8 cellular contexts compared by ENCODE assay signal in the genomic region with DNA sequence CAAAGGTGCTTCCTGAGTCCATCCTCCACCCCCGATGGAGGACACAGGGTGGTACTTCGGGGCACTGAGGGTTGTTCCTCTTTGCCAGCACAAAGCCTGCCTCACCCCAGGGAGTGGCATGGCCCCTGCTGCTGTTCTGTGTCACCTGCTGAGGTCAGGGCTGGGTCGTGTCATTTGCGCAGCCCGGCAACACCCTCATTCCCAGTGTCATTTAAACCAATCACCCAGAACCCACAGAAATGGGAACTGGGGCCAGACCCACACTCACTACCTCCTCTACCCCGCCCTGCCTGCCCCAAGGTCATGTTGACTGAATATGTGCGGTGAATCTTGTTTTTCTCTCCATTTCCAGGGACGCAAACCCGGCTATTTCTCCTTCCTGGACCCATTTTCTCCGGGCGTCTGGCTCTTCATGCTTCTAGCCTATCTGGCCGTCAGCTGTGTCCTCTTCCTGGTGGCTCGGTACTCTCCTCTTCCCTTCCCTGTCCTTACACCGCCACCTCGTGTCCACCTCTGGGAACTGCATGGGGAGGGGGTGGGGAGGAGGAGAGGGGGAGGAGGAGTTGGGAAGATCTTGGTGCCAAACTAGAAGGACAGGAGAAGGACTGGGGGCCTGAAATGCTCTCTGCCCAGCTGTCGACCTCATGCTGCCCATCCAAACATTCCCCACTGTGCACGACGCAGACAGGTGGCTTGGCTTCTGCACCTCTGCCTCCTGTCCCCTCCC.
DNase-seq lines count a peak whose midpoint lies in the region; ATAC-seq and TF ChIP-seq lines count a peak whose summit lies in the region.

No MANE protein-coding gene starts in this region.

- no peak overlapping the region for H3K4me3 ChIP-seq in fibroblast of the aortic adventitia (ENCODE audit: low read depth, low read length)

- no peak overlapping the region for H3K27ac ChIP-seq in substantia nigra (ENCODE audit: low read depth, low read length, poor library complexity, severe bottlenecking)

- no peak for ATAC-seq in HG03439 (IDR thresholded peaks at IDR 0.05; ENCODE audit: unreplicated experiment)

- DNase-seq in LHCN-M2 (ENCODE audit: low read depth) (peak; percentile 68), RKO (ENCODE audit: low spot score) (peak; percentile 68), fibroblast of the aortic adventitia (ENCODE audit: low read depth) (peak; percentile 72), non-pigmented ciliary epithelial cell (ENCODE audit: low read depth) (peak; percentile 30), substantia nigra (lab: John Stamatoyannopoulos, UW) (peak; percentile 9 to 86 (median 61))
- DNase-seq in activated effector memory CD4-positive, alpha-beta T cell treated with Interleukin-2 at 50 U/mL for 16 hours = peak; percentile 22

- TF ChIP-seq CTCF in GM12873 (IDR thresholded peaks at IDR 0.05; ENCODE audit: insufficient read depth, low read depth, low read length, missing control alignments) = peak; percentile 84
- TF ChIP-seq CTCF in fibroblast of the aortic adventitia (IDR thresholded peaks at IDR 0.05; ENCODE audit: insufficient read depth, low read length) = peak; percentile 82

Comparison
In these comparisons a context has a peak if more than half of its experiments do, and no peak if none do; other contexts are left out.
1. DNase-seq: peak in every context shown above with its lines; median percentile 72 in fibroblast of the aortic adventitia; 68 in LHCN-M2; 68 in RKO; 61 in substantia nigra; 30 in non-pigmented ciliary epithelial cell; 22 in activated effector memory CD4-positive, alpha-beta T cell treated with Interleukin-2 at 50 U/mL for 16 hours.